ENCODE assay signal across 36 cellular contexts in the genomic region with DNA sequence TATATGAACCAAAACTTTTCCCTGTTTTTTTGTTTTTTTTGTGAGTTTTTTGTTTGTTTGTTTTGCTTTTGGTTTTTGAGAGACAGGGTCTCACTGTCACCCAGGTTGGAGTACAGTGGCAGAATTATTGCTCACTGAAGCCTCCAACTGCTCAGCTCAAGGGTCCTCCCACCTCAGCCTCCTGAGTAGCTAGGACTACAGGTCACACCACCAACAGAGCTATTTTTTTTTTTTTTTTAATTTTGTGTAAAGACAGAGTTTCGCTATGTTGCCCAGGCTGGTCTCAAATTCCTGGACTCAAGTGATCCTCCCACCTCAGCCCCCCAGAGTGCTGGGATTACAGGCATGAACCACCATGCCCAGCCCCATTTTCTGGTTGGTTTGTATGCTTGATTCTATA.
"Had no signal": no experiment of that assay in that cellular context is flagged by ENCODE, and none has a peak within 500 bp of the region (broad histone marks: within the 10 kb centered on the region; RNA-seq: fewer than 3 reads in every experiment).

No MANE protein-coding gene starts in this region.

- FAIRE-seq: bronchial epithelial cell, TTC549 had no signal

- H3K4me1 ChIP-seq: ascending aorta had no signal

- H3K27me3 Mint-ChIP-seq: activated CD4-positive, alpha-beta memory T cell treated with anti-CD3 and anti-CD28 coated beads for 36 hours; activated CD8-positive, alpha-beta T cell treated with anti-CD3 and anti-CD28 coated beads for 36 hours; activated naive CD4-positive, alpha-beta T cell treated with anti-CD3 and anti-CD28 coated beads, Interleukin-2, amount 50 U/mL, for 24 hours; activated naive CD8-positive, alpha-beta T cell; activated T-helper 17 cell treated with anti-CD3 and anti-CD28 coated beads, Interleukin-2, amount 50 U/mL, for 72 hours; brain had no signal

- H3K9me3 ChIP-seq: ascending aorta had no signal

- ATAC-seq: activated CD8-positive, alpha-beta T cell treated with anti-CD3 and anti-CD28 coated beads for 36 hours; activated naive CD8-positive, alpha-beta T cell treated with anti-CD3 and anti-CD28 coated beads, Interleukin-2, amount 50 U/mL, for 24 hours; activated T-cell treated with anti-CD3 and anti-CD28 coated beads, Interleukin-2, amount 50 U/mL, for 4 hours; activated T-cell treated with anti-CD3 and anti-CD28 coated beads, Interleukin-2, amount 50 U/mL, for 72 hours; activated T-helper 17 cell treated with anti-CD3 and anti-CD28 coated beads, Interleukin-2, amount 50 U/mL, for 72 hours had no signal

- H3K27ac Mint-ChIP-seq: activated B cell treated with CpG ODN at 0.5 μM for 24 hours; activated CD4-positive, alpha-beta memory T cell treated with anti-CD3 and anti-CD28 coated beads for 36 hours; activated CD4-positive, alpha-beta T cell treated with anti-CD3 and anti-CD28 coated beads, Interleukin-2, amount 10 ng/mL, durations not matched to agents 24 days and 14 days; activated CD8-positive, alpha-beta T cell treated with anti-CD3 and anti-CD28 coated beads for 36 hours; activated naive CD4-positive, alpha-beta T cell treated with anti-CD3 and anti-CD28 coated beads for 36 hours; activated naive CD4-positive, alpha-beta T cell treated with anti-CD3 and anti-CD28 coated beads, Interleukin-2, amount 50 U/mL, for 24 hours; activated naive CD8-positive, alpha-beta T cell; activated naive CD8-positive, alpha-beta T cell treated with anti-CD3 and anti-CD28 coated beads, Interleukin-2, amount 10 ng/mL, durations not matched to agents 7 days and 5 days; activated naive CD8-positive, alpha-beta T cell treated with anti-CD3 and anti-CD28 coated beads, Interleukin-2, amount 50 U/mL, for 24 hours; activated T-cell treated with anti-CD3 and anti-CD28 coated beads, Interleukin-2, amount 50 U/mL, for 72 hours; activated T-helper 1 cell treated with anti-CD3 and anti-CD28 coated beads, Interleukin-12 subunit alpha, Interleukin-12 subunit beta, Interleukin-2, Interleukin-4 antibody, amounts not matched to agents 30 ng/mL and 10 ng/mL and 1 ng/mL, durations not matched to agents 14 hours and 24 hours and 36 hours; activated T-helper 17 cell treated with anti-CD3 and anti-CD28 coated beads, Interleukin-2, amount 50 U/mL, for 72 hours; brain; T-helper 1 cell treated with Interleukin-12 subunit alpha and Interleukin-12 subunit beta and Interleukin-4 antibody, amounts not matched to agents 30 μg/mL and 1 μg/mL, for 36 hours; T-helper 2 cell treated with Interferon-gamma antibody and Interleukin-4, amounts not matched to agents 5 μg/mL and 100 μg/mL, for 36 hours had no signal

- H3K9me3 Mint-ChIP-seq: activated B cell treated with CpG ODN at 0.5 μM for 24 hours; activated CD4-positive, alpha-beta memory T cell treated with anti-CD3 and anti-CD28 coated beads for 36 hours; activated CD4-positive, alpha-beta T cell treated with anti-CD3 and anti-CD28 coated beads, Interleukin-2, amount 10 ng/mL, durations not matched to agents 24 days and 14 days; activated CD8-positive, alpha-beta T cell treated with anti-CD3 and anti-CD28 coated beads for 36 hours; activated naive CD4-positive, alpha-beta T cell treated with anti-CD3 and anti-CD28 coated beads for 36 hours; activated naive CD4-positive, alpha-beta T cell treated with anti-CD3 and anti-CD28 coated beads, Interleukin-2, amount 50 U/mL, for 24 hours; activated naive CD8-positive, alpha-beta T cell treated with anti-CD3 and anti-CD28 coated beads, Interleukin-2, amount 10 ng/mL, durations not matched to agents 7 days and 5 days; activated naive CD8-positive, alpha-beta T cell treated with anti-CD3 and anti-CD28 coated beads, Interleukin-2, amount 50 U/mL, for 24 hours; activated T-cell treated with anti-CD3 and anti-CD28 coated beads, Interleukin-2, amount 50 U/mL, for 4 hours; activated T-cell treated with anti-CD3 and anti-CD28 coated beads, Interleukin-2, amount 50 U/mL, for 72 hours; activated T-helper 1 cell treated with anti-CD3 and anti-CD28 coated beads, Interleukin-12 subunit alpha, Interleukin-12 subunit beta, Interleukin-2, Interleukin-4 antibody, amounts not matched to agents 30 ng/mL and 10 ng/mL and 1 ng/mL, durations not matched to agents 14 hours and 24 hours and 36 hours; activated T-helper 17 cell treated with anti-CD3 and anti-CD28 coated beads, Interleukin-2, amount 50 U/mL, for 72 hours; brain; T-helper 1 cell treated with Interleukin-12 subunit alpha and Interleukin-12 subunit beta and Interleukin-4 antibody, amounts not matched to agents 30 μg/mL and 1 μg/mL, for 36 hours; T-helper 2 cell treated with Interferon-gamma antibody and Interleukin-4, amounts not matched to agents 5 μg/mL and 100 μg/mL, for 36 hours had no signal

- H3K4me3 ChIP-seq: ascending aorta, cardiac muscle cell had no signal

- H3K4me1 Mint-ChIP-seq: activated B cell treated with CpG ODN at 0.5 μM for 24 hours; activated CD4-positive, alpha-beta T cell treated with anti-CD3 and anti-CD28 coated beads, Interleukin-2, amount 10 ng/mL, durations not matched to agents 24 days and 14 days; activated naive CD4-positive, alpha-beta T cell treated with anti-CD3 and anti-CD28 coated beads, Interleukin-2, amount 50 U/mL, for 24 hours; activated naive CD8-positive, alpha-beta T cell treated with anti-CD3 and anti-CD28 coated beads, Interleukin-2, amount 10 ng/mL, durations not matched to agents 7 days and 5 days; activated naive CD8-positive, alpha-beta T cell treated with anti-CD3 and anti-CD28 coated beads, Interleukin-2, amount 50 U/mL, for 24 hours; activated T-helper 17 cell treated with anti-CD3 and anti-CD28 coated beads, Interleukin-2, amount 50 U/mL, for 72 hours had no signal

- DNase-seq: activated B cell treated with CpG ODN at 0.5 μM for 24 hours; activated CD4-positive, alpha-beta memory T cell treated with anti-CD3 and anti-CD28 coated beads for 36 hours; activated CD4-positive, alpha-beta T cell treated with anti-CD3 and anti-CD28 coated beads for 4 hours; activated CD4-positive, alpha-beta T cell treated with anti-CD3 and anti-CD28 coated beads, Interleukin-2, amount 10 ng/mL, durations not matched to agents 24 days and 14 days; activated CD4-positive, alpha-beta T cell treated with anti-CD3 and anti-CD28 coated beads, Interleukin-2, amount 50 U/mL, for 1 hour; activated CD4-positive, alpha-beta T cell treated with anti-CD3 and anti-CD28 coated beads, Interleukin-2, amount 50 U/mL, for 4 hours; activated CD4-positive, CD25-positive, alpha-beta regulatory T cell treated with anti-CD3 and anti-CD28 coated beads, Interleukin-2, amount 50 U/mL, for 72 hours; activated CD8-positive, alpha-beta T cell treated with anti-CD3 and anti-CD28 coated beads for 36 hours; activated effector memory CD4-positive, alpha-beta T cell treated with anti-CD3 and anti-CD28 coated beads, Interleukin-2, amount 50 U/mL, for 16 hours; activated gamma-delta T cell treated with Interleukin-2 at 50 U/mL for 16 hours; activated naive CD4-positive, alpha-beta T cell; activated naive CD4-positive, alpha-beta T cell treated with anti-CD3 and anti-CD28 coated beads for 36 hours; activated naive CD8-positive, alpha-beta T cell treated with anti-CD3 and anti-CD28 coated beads, Interleukin-2, amount 10 ng/mL, durations not matched to agents 7 days and 5 days; activated naive CD8-positive, alpha-beta T cell treated with anti-CD3 and anti-CD28 coated beads, Interleukin-2, amount 50 U/mL, for 24 hours; activated T-cell treated with anti-CD3 and anti-CD28 coated beads for 4 hours; activated T-cell treated with anti-CD3 and anti-CD28 coated beads, Interleukin-2, amount 50 U/mL, for 1 hour; activated T-cell treated with anti-CD3 and anti-CD28 coated beads, Interleukin-2, amount 50 U/mL, for 4 hours; activated T-cell treated with anti-CD3 and anti-CD28 coated beads, Interleukin-2, amount 50 U/mL, for 72 hours; amygdala; anterior cingulate cortex; central memory CD4-positive, alpha-beta T cell; T-helper 1 cell; T-helper 2 cell; T-helper 9 cell had no signal

- H3K36me3 ChIP-seq: ascending aorta, cardiac muscle cell had no signal

- H3K4me3 Mint-ChIP-seq: activated B cell treated with CpG ODN at 0.5 μM for 24 hours; activated CD4-positive, alpha-beta memory T cell treated with anti-CD3 and anti-CD28 coated beads for 36 hours; activated CD4-positive, alpha-beta T cell treated with anti-CD3 and anti-CD28 coated beads, Interleukin-2, amount 10 ng/mL, durations not matched to agents 24 days and 14 days; activated CD8-positive, alpha-beta T cell treated with anti-CD3 and anti-CD28 coated beads for 36 hours; activated naive CD4-positive, alpha-beta T cell treated with anti-CD3 and anti-CD28 coated beads for 36 hours; activated naive CD4-positive, alpha-beta T cell treated with anti-CD3 and anti-CD28 coated beads, Interleukin-2, amount 50 U/mL, for 24 hours; activated naive CD8-positive, alpha-beta T cell; activated naive CD8-positive, alpha-beta T cell treated with anti-CD3 and anti-CD28 coated beads, Interleukin-2, amount 10 ng/mL, durations not matched to agents 7 days and 5 days; activated naive CD8-positive, alpha-beta T cell treated with anti-CD3 and anti-CD28 coated beads, Interleukin-2, amount 50 U/mL, for 24 hours; activated T-cell treated with anti-CD3 and anti-CD28 coated beads, Interleukin-2, amount 50 U/mL, for 4 hours; activated T-cell treated with anti-CD3 and anti-CD28 coated beads, Interleukin-2, amount 50 U/mL, for 72 hours; activated T-helper 1 cell treated with anti-CD3 and anti-CD28 coated beads, Interleukin-12 subunit alpha, Interleukin-12 subunit beta, Interleukin-2, Interleukin-4 antibody, amounts not matched to agents 30 ng/mL and 10 ng/mL and 1 ng/mL, durations not matched to agents 14 hours and 24 hours and 36 hours; activated T-helper 17 cell treated with anti-CD3 and anti-CD28 coated beads, Interleukin-2, amount 50 U/mL, for 72 hours; brain; T-helper 1 cell treated with Interleukin-12 subunit alpha and Interleukin-12 subunit beta and Interleukin-4 antibody, amounts not matched to agents 30 μg/mL and 1 μg/mL, for 36 hours; T-helper 2 cell treated with Interferon-gamma antibody and Interleukin-4, amounts not matched to agents 5 μg/mL and 100 μg/mL, for 36 hours had no signal

- H3K27me3 ChIP-seq: ascending aorta, cardiac muscle cell had no signal

- H3K27ac ChIP-seq: ascending aorta, cardiac muscle cell, VCaP had no signal

- H3K36me3 Mint-ChIP-seq: activated CD4-positive, alpha-beta memory T cell treated with anti-CD3 and anti-CD28 coated beads for 36 hours; activated naive CD4-positive, alpha-beta T cell treated with anti-CD3 and anti-CD28 coated beads, Interleukin-2, amount 50 U/mL, for 24 hours; activated naive CD8-positive, alpha-beta T cell; activated naive CD8-positive, alpha-beta T cell treated with anti-CD3 and anti-CD28 coated beads, Interleukin-2, amount 10 ng/mL, durations not matched to agents 7 days and 5 days; brain had no signal
